ENCODE assay signal across 8 cellular contexts in genomic region chr2:227783404-227784138, GRCh38. TPM values are rescaled to one million over a fixed set of nuclear protein-coding genes. Genes with fewer than 3 reads are reported as not detected.
DNase-seq lines count a peak whose midpoint lies in the region; ATAC-seq, FAIRE-seq and TF ChIP-seq lines count a peak whose summit lies in the region.

No MANE protein-coding gene starts in this region.

- WGBS in mesenchymal stem cell, result 93% methylated on average over 10 of the region's 12 CpGs
- 66 to 73% methylated on average over 12 of the region's 12 CpGs for WGBS in esophagus squamous epithelium, 2 donors

- H3K4me1 Mint-ChIP-seq in mesothelial cell of epicardium, result peaks cover 5% of the 10 kb centered on the region

- H3K23ac ChIP-seq in mesenchymal stem cell (ENCODE audit: low read length in 2 of 2), result no peak overlapping the region

- H3K79me1 ChIP-seq in mesenchymal stem cell (replicated peaks; ENCODE audit: low read length, poor library complexity, severe bottlenecking), result no peaks in the 10 kb centered on the region

- no peak overlapping the region for H4K91ac ChIP-seq in mesenchymal stem cell (ENCODE audit: low read length)

- no peak overlapping the region for H2BK15ac ChIP-seq in mesenchymal stem cell (ENCODE audit: low read depth, poor library complexity, severe bottlenecking)

- no peak overlapping the region for H2BK120ac ChIP-seq in mesenchymal stem cell (ENCODE audit: low read depth, low read length)

- H3K9me3 Mint-ChIP-seq in mesothelial cell of epicardium, result no peaks in the 10 kb centered on the region

- H3K18ac ChIP-seq in mesenchymal stem cell (ENCODE audit: low read depth in 1 of 2, low read length in 2 of 2), result no peak overlapping the region

- H2AK5ac ChIP-seq in mesenchymal stem cell (ENCODE audit: low read length, severe bottlenecking), result no peak overlapping the region

- H3K27ac Mint-ChIP-seq in mesothelial cell of epicardium, result no peak overlapping the region

- ATAC-seq in GM21526 (IDR thresholded peaks at IDR 0.05; ENCODE audit: low FRiP score, unreplicated experiment), result peak; percentile 99
- peak; percentile 60 for ATAC-seq in left lung

- no peaks in the 10 kb centered on the region for H3K36me3 ChIP-seq in left lung
- no peaks in the 10 kb centered on the region for H3K36me3 ChIP-seq in mesenchymal stem cell (ENCODE audit: control insufficient read depth in 1 of 2, insufficient read depth in 2 of 2, low read depth in 1 of 2, low read length in 2 of 2)
- H3K36me3 ChIP-seq in BE2C, result no peaks in the 10 kb centered on the region
- no peaks in the 10 kb centered on the region for H3K36me3 ChIP-seq in esophagus squamous epithelium

- intact Hi-C loops in left lung (cut with DNase I), result no loop called here
- intact Hi-C loops in esophagus squamous epithelium (cut with DNase I), result no loop called here

- TF ChIP-seq CTCF in HL-60 (IDR thresholded peaks at IDR 0.05; ENCODE audit: insufficient read depth, low read length) (no peak), left lung (IDR thresholded peaks at IDR 0.05) (no peak), BE2C (IDR thresholded peaks at IDR 0.05; ENCODE audit: low read depth, low read length) (no peak), esophagus squamous epithelium (IDR thresholded peaks at IDR 0.05) (no peak), mesothelial cell of epicardium (IDR thresholded peaks at IDR 0.05; ENCODE audit: unreplicated experiment) (no peak)

- H3K27me3 Mint-ChIP-seq in mesothelial cell of epicardium (ENCODE audit: low read depth), result no peaks in the 10 kb centered on the region

- no peak for TF ChIP-seq POLR2A in esophagus squamous epithelium (IDR thresholded peaks at IDR 0.05)

- no peak overlapping the region for H2AFZ ChIP-seq in mesenchymal stem cell (ENCODE audit: low read depth, low read length)

- no peaks in the 10 kb centered on the region for H3K36me3 Mint-ChIP-seq in mesothelial cell of epicardium

- no peak overlapping the region for H4K8ac ChIP-seq in mesenchymal stem cell (ENCODE audit: low read length)

- H3K27me3 ChIP-seq in HL-60 (ENCODE audit: insufficient read depth, poor library complexity, severe bottlenecking) (no peaks in the 10 kb centered on the region), left lung (no peaks in the 10 kb centered on the region), mesenchymal stem cell (ENCODE audit: control insufficient read depth in 1 of 2, insufficient read depth in 1 of 2, low read length in 2 of 2) (no peaks in the 10 kb centered on the region), BE2C (no peaks in the 10 kb centered on the region), esophagus squamous epithelium (no peaks in the 10 kb centered on the region)

- no peak overlapping the region for H3K4ac ChIP-seq in mesenchymal stem cell (ENCODE audit: low read depth in 1 of 2, low read length in 2 of 2)

- peak; percentile 25 for DNase-seq in GM18507 (ENCODE audit: extremely low spot score, insufficient read length, low read depth)
- no peak for DNase-seq in HL-60 (ENCODE audit: low read depth in 1 of 2, low spot score in 1 of 2)
- DNase-seq in left lung, result no peak
- DNase-seq in mesenchymal stem cell, result no peak
- no peak for DNase-seq in BE2C
- DNase-seq in esophagus squamous epithelium (lab: John Stamatoyannopoulos, UW), result no peak
- no peak for DNase-seq in mesothelial cell of epicardium (ENCODE audit: low spot score in 2 of 2, unreplicated experiment in 2 of 2)

- no peaks in the 10 kb centered on the region for H3K9me3 ChIP-seq in left lung
- no peaks in the 10 kb centered on the region for H3K9me3 ChIP-seq in mesenchymal stem cell (ENCODE audit: control insufficient read depth, low read length)
- H3K9me3 ChIP-seq in BE2C, result no peaks in the 10 kb centered on the region
- no peaks in the 10 kb centered on the region for H3K9me3 ChIP-seq in esophagus squamous epithelium

- 0 out of 2 replicates have a peak overlapping the region, but pooled peaks have one; percentile 5 for H3K27ac ChIP-seq in HL-60 (replicated peaks)
- H3K27ac ChIP-seq in left lung, result peak overlapping the region in 1 of 2 donors; percentile 64
- H3K27ac ChIP-seq in mesenchymal stem cell (ENCODE audit: low read length, poor library complexity, severe bottlenecking), result no peak overlapping the region
- H3K27ac ChIP-seq in esophagus squamous epithelium, result peak overlapping the region in 2 of 4 donors; percentile 9 to 20

- H2BK5ac ChIP-seq in mesenchymal stem cell (ENCODE audit: low read depth, low read length, poor library complexity, severe bottlenecking), result no peak overlapping the region

- no peak overlapping the region for H3K4me2 ChIP-seq in mesenchymal stem cell (ENCODE audit: low read length, poor library complexity, severe bottlenecking)

- H3K4me1 ChIP-seq in left lung, result peaks cover 0 to 6% of the 10 kb centered on the region in 2 donors
- no peaks in the 10 kb centered on the region for H3K4me1 ChIP-seq in mesenchymal stem cell (ENCODE audit: control insufficient read depth, insufficient read depth, low read depth, low read length)
- no peaks in the 10 kb centered on the region for H3K4me1 ChIP-seq in BE2C
- H3K4me1 ChIP-seq in esophagus squamous epithelium, result peaks cover 0 to 19% (median 0%) of the 10 kb centered on the region in 3 donors

- H3K4me3 ChIP-seq in HL-60 (replicated peaks; ENCODE audit: insufficient read depth, low read length), result peak overlapping the region; percentile 27
- peak overlapping the region in 1 of 2 donors; percentile 18 for H3K4me3 ChIP-seq in left lung
- no peak overlapping the region for H3K4me3 ChIP-seq in mesenchymal stem cell (ENCODE audit: insufficient read depth in 1 of 2, low read depth in 1 of 2, low read length in 2 of 2)
- no peak overlapping the region for H3K4me3 ChIP-seq in BE2C (ENCODE audit: low read depth, low read length)
- peak overlapping the region in 1 of 4 donors; percentile 15 for H3K4me3 ChIP-seq in esophagus squamous epithelium

- no peak overlapping the region for H3K14ac ChIP-seq in mesenchymal stem cell (ENCODE audit: low read length in 2 of 2)

- no peak overlapping the region for H2BK12ac ChIP-seq in mesenchymal stem cell (ENCODE audit: low read length in 2 of 2)

- H3K9ac ChIP-seq in mesenchymal stem cell (ENCODE audit: low read length), result no peak overlapping the region

- H3K4me3 Mint-ChIP-seq in mesothelial cell of epicardium, result no peak overlapping the region

- peak; percentile 99 for FAIRE-seq in GM18507 (lab: Jason Lieb, UNC)

RNA-seq across cellular contexts. Expression of gene CCL20, which starts 30.1 kb away (rescaled TPM):
- total RNA-seq in left lung, result 10 to 100 TPM in 1 of 2 donors, 1 to 10 TPM in 1; 1.9 to 15.7 TPM
- polyA plus RNA-seq in mesenchymal stem cell (2013, experiment 1 of 2), result 1.2 TPM
- 1.2 TPM for polyA plus RNA-seq in mesenchymal stem cell (2013, experiment 2 of 2)
- polyA plus RNA-seq in BE2C (2012; ENCODE audit: insufficient read depth, insufficient read length, low read depth), result not detected
- total RNA-seq in esophagus squamous epithelium, result 10 to 100 TPM in 2 of 4 donors, 1 to 10 TPM in 2; 1.9 to 57.2 (median 8.5) TPM
- 0.36 TPM in 1 of 3 replicates, not detected in the others for total RNA-seq in mesothelial cell of epicardium

RNA-seq across cellular contexts. Expression of gene SCYGR8, which starts 37.9 kb away (rescaled TPM):
- not detected for total RNA-seq in left lung
- polyA plus RNA-seq in mesenchymal stem cell (2013, experiment 1 of 2), result not detected
- polyA plus RNA-seq in mesenchymal stem cell (2013, experiment 2 of 2), result not detected
- not detected for polyA plus RNA-seq in BE2C (2012; ENCODE audit: insufficient read depth, insufficient read length, low read depth)
- total RNA-seq in esophagus squamous epithelium, result not detected
- total RNA-seq in mesothelial cell of epicardium, result not detected in 3 replicates

RNA-seq across cellular contexts. Expression of gene SCYGR7, which starts 55.4 kb away (rescaled TPM):
- total RNA-seq in left lung (not detected), esophagus squamous epithelium (not detected), mesothelial cell of epicardium (not detected in 3 replicates)
- not detected for polyA plus RNA-seq in mesenchymal stem cell (2013, experiment 1 of 2)
- polyA plus RNA-seq in mesenchymal stem cell (2013, experiment 2 of 2), result not detected
- not detected for polyA plus RNA-seq in BE2C (2012; ENCODE audit: insufficient read depth, insufficient read length, low read depth)

RNA-seq across cellular contexts. Expression of gene SCYGR6, which starts 59.0 kb away (rescaled TPM):
- total RNA-seq in left lung, result not detected
- not detected for polyA plus RNA-seq in mesenchymal stem cell (2013, experiment 1 of 2)
- polyA plus RNA-seq in mesenchymal stem cell (2013, experiment 2 of 2), result not detected
- polyA plus RNA-seq in BE2C (2012; ENCODE audit: insufficient read depth, insufficient read length, low read depth), result not detected
- not detected for total RNA-seq in esophagus squamous epithelium
- total RNA-seq in mesothelial cell of epicardium, result not detected in 3 replicates
